ENCODE assay signal across 22 cellular contexts in the genomic region with DNA sequence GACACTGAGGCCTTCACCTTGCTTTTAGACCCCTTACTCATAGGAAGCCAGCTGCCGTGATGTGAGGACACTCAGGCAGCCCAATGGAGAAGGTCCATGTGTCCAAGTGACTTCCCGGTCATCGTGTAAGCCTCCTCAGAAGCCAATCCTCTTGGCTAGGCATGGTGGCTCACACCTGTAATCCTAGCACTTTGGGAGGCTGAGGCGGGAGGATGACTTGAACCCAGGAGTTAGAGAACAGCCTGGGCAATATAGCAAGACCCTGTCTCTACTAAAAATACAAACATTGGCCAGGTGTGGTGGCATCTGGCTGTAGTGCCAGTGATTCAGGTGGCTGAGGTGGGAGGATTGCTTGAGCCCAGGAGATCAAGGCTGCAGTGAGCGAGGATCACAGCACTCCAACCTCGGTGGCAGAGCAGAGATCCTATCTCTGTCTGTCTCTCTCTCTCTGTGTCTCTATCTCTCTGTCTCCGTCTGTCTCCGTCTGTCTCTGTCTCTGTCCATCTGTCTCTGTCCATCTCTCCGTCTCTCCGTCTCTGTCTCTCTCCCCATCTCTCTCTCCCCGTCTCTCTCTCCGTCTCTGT. TPM values are rescaled to one million over a fixed set of nuclear protein-coding genes. Genes with fewer than 3 reads are reported as not detected.
"Had no signal": no experiment of that assay in that cellular context is flagged by ENCODE, and none has a peak within 500 bp of the region (broad histone marks: within the 10 kb centered on the region; RNA-seq: fewer than 3 reads in every experiment).

No MANE protein-coding gene starts in this region.

- DNase-seq: Karpas-422, KG1, MG63, NCI-H1092, NCI-H1105 treated with DMSO at 0.1 percent for 48 hours, NCI-H1417 treated with DMSO at 0.1 percent for 48 hours, NCI-H146, NCI-H1694 treated with DMSO at 0.1 percent for 48 hours, NCI-H1930, NCI-H2081 treated with DMSO at 0.1 percent for 48 hours, NCI-H2171, NCI-H226, NCI-H446, NCI-H510A, NCI-H524 treated with DMSO at 0.1 percent for 48 hours, NCI-H69, NCI-H774, RPMI8226, SHP77, SK-N-SH, SW 1271 had no signal

RNA-seq across cellular contexts. Expression of a gene that starts 27.8 kb away (rescaled TPM):
- total RNA-seq: SK-MEL-5 had no signal
